8 cellular contexts compared by ENCODE assay signal in genomic region chr6:116254297-116254724, GRCh38. TPM values are rescaled to one million over a fixed set of nuclear protein-coding genes. Genes with fewer than 3 reads are reported as not detected.
DNase-seq lines count a peak whose midpoint lies in the region; ATAC-seq and TF ChIP-seq lines count a peak whose summit lies in the region.

No MANE protein-coding gene starts in this region.

- H3K36me3 Mint-ChIP-seq in natural killer cell = no peaks in the 10 kb centered on the region

- H3K27ac ChIP-seq in coronary artery = peak overlapping the region; percentile 79 to 91
- peak overlapping the region; percentile 87 for H3K27ac ChIP-seq in parathyroid adenoma

- H3K79me2 ChIP-seq in parathyroid adenoma = peaks cover 21% of the 10 kb centered on the region

- no peak overlapping the region for H3K4me3 Mint-ChIP-seq in natural killer cell

- peak overlapping the region; percentile 86 for H3K4me3 ChIP-seq in coronary artery
- H3K4me3 ChIP-seq in parathyroid adenoma (ENCODE audit: low read depth, low read length) = peak overlapping the region; percentile 97

- H3K27me3 ChIP-seq in parathyroid adenoma (ENCODE audit: control insufficient read depth, insufficient read depth, low read length) = no peaks in the 10 kb centered on the region

- no peak overlapping the region for H3K9ac ChIP-seq in parathyroid adenoma

- H2AFZ ChIP-seq in parathyroid adenoma = peak overlapping the region; percentile 91

- DNase-seq in coronary artery (ENCODE audit: low spot score) = no peak
- DNase-seq in natural killer cell = no peak
- DNase-seq in HuH-7 (ENCODE audit: low spot score) = no peak
- DNase-seq in NCI-H2196 treated with DMSO at 0.1 percent for 48 hours (lab: John Stamatoyannopoulos, UW; ENCODE audit: unreplicated experiment) = no peak
- DNase-seq in mesenteric fat pad (ENCODE audit: low spot score) = no peak

- H3K4me1 ChIP-seq in parathyroid adenoma = peaks cover 32% of the 10 kb centered on the region

- H3K9me3 Mint-ChIP-seq in natural killer cell = no peaks in the 10 kb centered on the region

- H3K4me2 ChIP-seq in parathyroid adenoma (ENCODE audit: low read length) = peak overlapping the region; percentile 99

- intact Hi-C loops in natural killer cell (cut with micrococcal nuclease) = loop anchor here (1.0 kb wide), 2 partner anchors 25 to 317 kb away; partner anchors contain the start of genes RWDD1 and TSPYL1

- ATAC-seq in GM19455 (IDR thresholded peaks at IDR 0.05; ENCODE audit: unreplicated experiment) (peak; percentile 37), HG03432 (IDR thresholded peaks at IDR 0.05; ENCODE audit: unreplicated experiment) (peak; percentile 31), natural killer cell (no peak)

- no peak overlapping the region for H3K27ac Mint-ChIP-seq in natural killer cell

- no peaks in the 10 kb centered on the region for H3K36me3 ChIP-seq in parathyroid adenoma (ENCODE audit: control insufficient read depth, insufficient read depth, low read length)

- TF ChIP-seq CTCF in coronary artery (IDR thresholded peaks at IDR 0.05) (no peak), parathyroid adenoma (IDR thresholded peaks at IDR 0.05) (no peak), natural killer cell (IDR thresholded peaks at IDR 0.05) (no peak)

- H3K9me3 ChIP-seq in parathyroid adenoma (ENCODE audit: control insufficient read depth, low read length) = no peaks in the 10 kb centered on the region

- H3K4me1 Mint-ChIP-seq in natural killer cell = no peaks in the 10 kb centered on the region

- H3K27me3 Mint-ChIP-seq in natural killer cell (ENCODE audit: low read depth in 2 of 2) = no peaks in the 10 kb centered on the region

RNA-seq across cellular contexts. Expression of gene TSPYL4, which starts 0.4 kb away (rescaled TPM):
- 10 to 100 TPM; 21.5 to 36.8 (median 26.5) TPM for total RNA-seq in natural killer cell
- total RNA-seq in mesenteric fat pad = 8.5 TPM

RNA-seq across cellular contexts. Expression of gene TSPYL1, which starts 25.4 kb away (rescaled TPM):
- total RNA-seq in natural killer cell (100 to 1,000 TPM; 134 to 143 (median 142) TPM), mesenteric fat pad (78.2 TPM)

Comparison
In these comparisons a context has a peak if more than half of its experiments do, and no peak if none do; other contexts are left out.
1. ATAC-seq: peak in GM19455 (single experiment) and HG03432 (single experiment); none in natural killer cell (0 of 3).